24 cellular contexts compared by ENCODE assay signal in the genomic region with DNA sequence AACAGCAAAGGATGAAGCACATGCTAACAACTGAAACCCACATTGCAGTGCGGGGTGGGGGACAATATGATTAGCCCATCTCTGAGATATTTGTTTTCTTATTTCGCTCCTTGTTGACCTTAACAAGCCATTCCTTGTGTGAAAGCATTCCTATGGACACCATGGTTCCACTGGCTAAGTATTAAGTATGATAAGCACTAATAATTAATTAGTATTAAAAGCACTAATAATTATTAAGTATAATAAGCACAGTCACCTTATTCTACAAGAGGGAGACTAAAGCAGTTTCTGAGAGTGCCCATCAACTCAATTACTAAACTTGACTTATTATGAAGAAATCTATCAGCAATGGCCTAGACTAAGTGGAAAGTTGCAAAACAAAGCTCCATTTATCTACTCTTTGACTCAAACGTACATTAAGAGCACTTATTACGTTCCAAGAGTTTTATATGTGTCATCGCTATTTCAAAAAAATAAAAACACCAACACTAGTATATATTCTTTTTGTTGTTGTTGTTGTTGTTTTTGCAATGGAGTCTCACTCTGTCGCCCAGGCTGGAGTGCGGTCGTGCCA.
"Had no signal": no experiment of that assay in that cellular context is flagged by ENCODE, and none has a peak within 500 bp of the region (broad histone marks: within the 10 kb centered on the region; RNA-seq: fewer than 3 reads in every experiment).

No MANE protein-coding gene starts in this region.

- H3K9me3 Mint-ChIP-seq: activated naive CD4-positive, alpha-beta T cell treated with anti-CD3 and anti-CD28 coated beads, Interleukin-2, amount 50 U/mL, for 72 hours; activated T-cell treated with anti-CD3 and anti-CD28 coated beads, Interleukin-2, amount 50 U/mL, for 72 hours; natural killer cell treated with Interleukin-12 subunit alpha and Interleukin-12 subunit beta and Interleukin-15 and Interleukin-18, amount 100 ng/mL, for 72 hours; stimulated activated naive B cell treated with anti-CD40 and anti-IgM and Interleukin-4, amounts not matched to agents 10 μg/mL and 1 μg/mL and 100 μg/mL, for 72 hours had no signal

- H3K27ac Mint-ChIP-seq: activated CD8-positive, alpha-beta memory T cell treated with anti-CD3 and anti-CD28 coated beads, Interleukin-2, amount 10 ng/mL, durations not matched to agents 7 days and 5 days; activated CD8-positive, alpha-beta T cell treated with anti-CD3 and anti-CD28 coated beads, Interleukin-2, amount 10 ng/mL, durations not matched to agents 7 days and 5 days; activated naive CD4-positive, alpha-beta T cell treated with anti-CD3 and anti-CD28 coated beads, Interleukin-2, amount 50 U/mL, for 72 hours; activated T-cell treated with anti-CD3 and anti-CD28 coated beads, Interleukin-2, amount 50 U/mL, for 72 hours; natural killer cell treated with Interleukin-12 subunit alpha and Interleukin-12 subunit beta and Interleukin-15 and Interleukin-18, amount 100 ng/mL, for 72 hours; stimulated activated naive B cell treated with anti-CD40 and anti-IgM and Interleukin-4, amounts not matched to agents 10 μg/mL and 1 μg/mL and 100 μg/mL, for 72 hours had no signal

- DNase-seq: activated CD8-positive, alpha-beta memory T cell treated with anti-CD3 and anti-CD28 coated beads, Interleukin-2, amount 10 ng/mL, durations not matched to agents 7 days and 5 days; activated CD8-positive, alpha-beta T cell treated with anti-CD3 and anti-CD28 coated beads, Interleukin-2, amount 10 ng/mL, durations not matched to agents 7 days and 5 days; activated naive CD4-positive, alpha-beta T cell; activated T-cell treated with anti-CD3 and anti-CD28 coated beads, Interleukin-2, amount 50 U/mL, for 72 hours; anterior cingulate cortex; cerebellar nuclear complex; colonic mucosa; effector memory CD4-positive, alpha-beta T cell; head of caudate nucleus; mesendoderm; mucosa of descending colon; nucleus accumbens; pancreas; psoas muscle; stimulated activated CD4-positive, alpha-beta T cell treated with anti-CD3 and anti-CD28 coated beads, Interleukin-2, amount 100 ng/mL, for 24 hours; stimulated activated naive B cell treated with anti-CD40 and anti-IgM and Interleukin-4, amounts not matched to agents 10 μg/mL and 1 μg/mL and 100 μg/mL, for 72 hours; stomach; T-helper 2 cell; tibial artery had no signal

- FAIRE-seq: pancreas had no signal

- H3K4me3 ChIP-seq: colonic mucosa, lung, mucosa of descending colon, pancreas, psoas muscle, smooth muscle cell, stomach, suprapubic skin, tibial artery had no signal

- H3K9me3 ChIP-seq: colonic mucosa, mucosa of descending colon, pancreas, psoas muscle, stomach, suprapubic skin, tibial artery had no signal

- H3K27me3 ChIP-seq: colonic mucosa, pancreas, stomach, suprapubic skin, tibial artery had no signal

- H3K27ac ChIP-seq: colonic mucosa, pancreas had no signal

- H3K4me1 Mint-ChIP-seq: activated CD8-positive, alpha-beta memory T cell treated with anti-CD3 and anti-CD28 coated beads, Interleukin-2, amount 10 ng/mL, durations not matched to agents 7 days and 5 days; stimulated activated naive B cell treated with anti-CD40 and anti-IgM and Interleukin-4, amounts not matched to agents 10 μg/mL and 1 μg/mL and 100 μg/mL, for 72 hours had no signal

- H3K4me1 ChIP-seq: colonic mucosa had no signal

- H3K36me3 ChIP-seq: colonic mucosa, pancreas, stomach, suprapubic skin, tibial artery had no signal

- H3K4me3 Mint-ChIP-seq: activated CD8-positive, alpha-beta memory T cell treated with anti-CD3 and anti-CD28 coated beads, Interleukin-2, amount 10 ng/mL, durations not matched to agents 7 days and 5 days; activated CD8-positive, alpha-beta T cell treated with anti-CD3 and anti-CD28 coated beads, Interleukin-2, amount 10 ng/mL, durations not matched to agents 7 days and 5 days; activated T-cell treated with anti-CD3 and anti-CD28 coated beads, Interleukin-2, amount 50 U/mL, for 72 hours; natural killer cell treated with Interleukin-12 subunit alpha and Interleukin-12 subunit beta and Interleukin-15 and Interleukin-18, amount 100 ng/mL, for 72 hours; stimulated activated naive B cell treated with anti-CD40 and anti-IgM and Interleukin-4, amounts not matched to agents 10 μg/mL and 1 μg/mL and 100 μg/mL, for 72 hours had no signal

- H3K4me2 ChIP-seq: smooth muscle cell had no signal

- H3K36me3 Mint-ChIP-seq: activated CD8-positive, alpha-beta memory T cell treated with anti-CD3 and anti-CD28 coated beads, Interleukin-2, amount 10 ng/mL, durations not matched to agents 7 days and 5 days; activated naive CD4-positive, alpha-beta T cell treated with anti-CD3 and anti-CD28 coated beads, Interleukin-2, amount 50 U/mL, for 72 hours; natural killer cell treated with Interleukin-12 subunit alpha and Interleukin-12 subunit beta and Interleukin-15 and Interleukin-18, amount 100 ng/mL, for 72 hours; stimulated activated naive B cell treated with anti-CD40 and anti-IgM and Interleukin-4, amounts not matched to agents 10 μg/mL and 1 μg/mL and 100 μg/mL, for 72 hours had no signal

- ATAC-seq: activated CD8-positive, alpha-beta memory T cell treated with anti-CD3 and anti-CD28 coated beads, Interleukin-2, amount 10 ng/mL, durations not matched to agents 7 days and 5 days; activated CD8-positive, alpha-beta T cell treated with anti-CD3 and anti-CD28 coated beads, Interleukin-2, amount 10 ng/mL, durations not matched to agents 7 days and 5 days; activated naive CD4-positive, alpha-beta T cell treated with anti-CD3 and anti-CD28 coated beads, Interleukin-2, amount 50 U/mL, for 72 hours; activated T-cell treated with anti-CD3 and anti-CD28 coated beads, Interleukin-2, amount 50 U/mL, for 72 hours; mucosa of descending colon; natural killer cell treated with Interleukin-12 subunit alpha and Interleukin-12 subunit beta and Interleukin-15 and Interleukin-18, amount 100 ng/mL, for 72 hours; pancreas; stimulated activated naive B cell treated with anti-CD40 and anti-IgM and Interleukin-4, amounts not matched to agents 10 μg/mL and 1 μg/mL and 100 μg/mL, for 72 hours had no signal
